Comparison of ENCODE assay signal across 25 cellular contexts in genomic region chr3:33826688-33827087, GRCh38. TPM values are rescaled to one million over a fixed set of nuclear protein-coding genes. Genes with fewer than 3 reads are reported as not detected.
DNase-seq lines count a peak whose midpoint lies in the region; ATAC-seq, FAIRE-seq and TF ChIP-seq lines count a peak whose summit lies in the region.
"Had no signal": no experiment of that assay in that cellular context is flagged by ENCODE, and none has a peak within 500 bp of the region (broad histone marks: within the 10 kb centered on the region; RNA-seq: fewer than 3 reads in every experiment).

No MANE protein-coding gene starts in this region.

- in situ Hi-C loops in astrocyte of the cerebellum (cut with HindIII; ENCODE audit: low sequenced_read_pairs): no loop called here

- ATAC-seq in GM21360 (IDR thresholded peaks at IDR 0.05; ENCODE audit: unreplicated experiment) (no peak), upper lobe of right lung (no peak)
- ATAC-seq: gastrocnemius medialis, natural killer cell had no signal

- H3K36me3 Mint-ChIP-seq in activated CD4-positive, alpha-beta T cell treated with anti-CD3 and anti-CD28 coated beads, Interleukin-2, amount 10 ng/mL, durations not matched to agents 24 days and 14 days (ENCODE audit: low read depth): peaks cover 52% of the 10 kb centered on the region
- H3K36me3 Mint-ChIP-seq: natural killer cell had no signal

- peaks cover 3% of the 10 kb centered on the region for H4K20me1 ChIP-seq in hepatocyte (ENCODE audit: insufficient read depth, poor library complexity, severe bottlenecking)

- H3K79me2 ChIP-seq in hepatocyte: peaks cover 15% of the 10 kb centered on the region

- CTCF ChIA-PET in AG04449 (lab: Yijun Ruan, JAX): interaction anchor here (1.1 kb wide), 1 partner anchor 9 kb away, joined by 3 read pairs; no protein-coding TSS in a partner anchor

- no peak overlapping the region for H3K4me2 ChIP-seq in hepatocyte
- H3K4me2 ChIP-seq: KMS-11 had no signal

- H3K4me1 ChIP-seq in hepatocyte (ENCODE audit: insufficient read depth) (no peaks in the 10 kb centered on the region), upper lobe of right lung (no peaks in the 10 kb centered on the region)
- H3K4me1 ChIP-seq: gastrocnemius medialis had no signal

- H3K27me3 ChIP-seq in hepatocyte (no peaks in the 10 kb centered on the region), upper lobe of right lung (no peaks in the 10 kb centered on the region)
- H3K27me3 ChIP-seq: gastrocnemius medialis had no signal

- H3K4me3 ChIP-seq in AG04449 (ENCODE audit: low read depth, low read length): no peak overlapping the region
- H3K4me3 ChIP-seq in astrocyte of the cerebellum (ENCODE audit: low read depth, low read length): no peak overlapping the region
- H3K4me3 ChIP-seq in fibroblast of villous mesenchyme (ENCODE audit: low read depth, low read length): no peak overlapping the region
- H3K4me3 ChIP-seq in hepatocyte: no peak overlapping the region
- H3K4me3 ChIP-seq in upper lobe of right lung: no peak overlapping the region
- H3K4me3 ChIP-seq: gastrocnemius medialis, skin epidermis had no signal

- no peak for TF ChIP-seq POLR2A in H54 (IDR thresholded peaks at IDR 0.05; ENCODE audit: low read depth, low read length)

- no peak overlapping the region for H3K27ac ChIP-seq in hepatocyte
- no peak overlapping the region for H3K27ac ChIP-seq in upper lobe of right lung
- H3K27ac ChIP-seq: gastrocnemius medialis, KMS-11, skin epidermis had no signal

- H3K9me3 ChIP-seq in hepatocyte (ENCODE audit: low read depth): no peaks in the 10 kb centered on the region
- H3K9me3 ChIP-seq in upper lobe of right lung: no peaks in the 10 kb centered on the region
- H3K9me3 ChIP-seq: gastrocnemius medialis had no signal

- peaks cover 2% of the 10 kb centered on the region for H3K4me1 Mint-ChIP-seq in activated CD4-positive, alpha-beta T cell treated with anti-CD3 and anti-CD28 coated beads, Interleukin-2, amount 10 ng/mL, durations not matched to agents 24 days and 14 days
- H3K4me1 Mint-ChIP-seq: endodermal cell had no signal

- POLR2A ChIA-PET in AG04449 (lab: Yijun Ruan, JAX): interaction anchor here (1.3 kb wide), 1 partner anchor 28 kb away, joined by 5 read pairs; the partner anchor contains the start of gene PDCD6IP

- intact Hi-C loops in activated CD4-positive, alpha-beta T cell treated with anti-CD3 and anti-CD28 coated beads, Interleukin-2, amount 10 ng/mL, durations not matched to agents 24 days and 14 days (cut with micrococcal nuclease): no loop called here
- intact Hi-C loops in upper lobe of right lung (cut with DNase I): no loop called here

- DNase-seq in AG04449 (ENCODE audit: low read depth, low spot score) (peak; percentile 45), H54 (ENCODE audit: insufficient read length, low spot score) (no peak), astrocyte of the cerebellum (ENCODE audit: low read depth) (peak; percentile 6), fibroblast of villous mesenchyme (ENCODE audit: low read depth) (peak; percentile 54), hepatocyte (ENCODE audit: low spot score) (no peak), upper lobe of right lung (no peak)
- DNase-seq in activated CD4-positive, alpha-beta T cell treated with anti-CD3 and anti-CD28 coated beads, Interleukin-2, amount 10 ng/mL, durations not matched to agents 24 days and 14 days: no peak
- DNase-seq: activated gamma-delta T cell; CD4-positive, alpha-beta T cell; DMS153; endodermal cell; gastrocnemius medialis; kidney glomerular epithelial cell; mesendoderm; MV-4-11; natural killer cell; NCI-H2029; NCI-H446 treated with DMSO at 0.1 percent for 48 hours; posterior cingulate gyrus; stimulated activated CD4-positive, alpha-beta T cell treated with anti-CD3 and anti-CD28 coated beads, Interleukin-4, amount 100 ng/mL, for 4 hours; SW 1271 had no signal

- no peaks in the 10 kb centered on the region for H3K36me3 ChIP-seq in hepatocyte (replicated peaks; ENCODE audit: insufficient read depth, low read depth)
- H3K36me3 ChIP-seq in upper lobe of right lung: peaks cover 98% of the 10 kb centered on the region

- no peaks in the 10 kb centered on the region for H3K9me3 Mint-ChIP-seq in activated CD4-positive, alpha-beta T cell treated with anti-CD3 and anti-CD28 coated beads, Interleukin-2, amount 10 ng/mL, durations not matched to agents 24 days and 14 days
- H3K9me3 Mint-ChIP-seq: CD4-positive, alpha-beta T cell; endodermal cell; natural killer cell had no signal

- peak; percentile 11 for FAIRE-seq in H54 (lab: Jason Lieb, UNC)
- FAIRE-seq: urothelium cell line had no signal

- H3K9me2 ChIP-seq in hepatocyte (replicated peaks; ENCODE audit: insufficient read depth): no peaks in the 10 kb centered on the region

- TF ChIP-seq CTCF in AG04449 (IDR thresholded peaks at IDR 0.05; ENCODE audit: insufficient read depth, low read length, missing control alignments): no peak
- no peak for TF ChIP-seq CTCF in astrocyte of the cerebellum (IDR thresholded peaks at IDR 0.05; ENCODE audit: low read depth, low read length, missing control alignments)
- TF ChIP-seq CTCF in fibroblast of villous mesenchyme (IDR thresholded peaks at IDR 0.05; ENCODE audit: insufficient read depth, low read depth, low read length): no peak
- no peak for TF ChIP-seq CTCF in hepatocyte (IDR thresholded peaks at IDR 0.05; ENCODE audit: poor library complexity)
- no peak for TF ChIP-seq CTCF in upper lobe of right lung (IDR thresholded peaks at IDR 0.05)

- WGBS in hepatocyte (ENCODE audit: low lambda C conversion rate, missing lambda C conversion rate): 100% methylated on average over 1 of the region's 1 CpG

- no peaks in the 10 kb centered on the region for H3K27me3 Mint-ChIP-seq in activated CD4-positive, alpha-beta T cell treated with anti-CD3 and anti-CD28 coated beads, Interleukin-2, amount 10 ng/mL, durations not matched to agents 24 days and 14 days
- H3K27me3 Mint-ChIP-seq: CD4-positive, alpha-beta T cell had no signal

- no peak overlapping the region for H3K4me3 Mint-ChIP-seq in activated CD4-positive, alpha-beta T cell treated with anti-CD3 and anti-CD28 coated beads, Interleukin-2, amount 10 ng/mL, durations not matched to agents 24 days and 14 days
- H3K4me3 Mint-ChIP-seq: CD4-positive, alpha-beta T cell; endodermal cell; natural killer cell had no signal

- H2AFZ ChIP-seq in hepatocyte: no peak overlapping the region

- no peak overlapping the region for H3K27ac Mint-ChIP-seq in activated CD4-positive, alpha-beta T cell treated with anti-CD3 and anti-CD28 coated beads, Interleukin-2, amount 10 ng/mL, durations not matched to agents 24 days and 14 days
- H3K27ac Mint-ChIP-seq: CD4-positive, alpha-beta T cell; endodermal cell had no signal

RNA-seq across cellular contexts. Expression of gene PDCD6IP, which starts 28.3 kb away (rescaled TPM):
- total RNA-seq in fibroblast of villous mesenchyme (165 and 182 TPM in 2 replicates), hepatocyte (106 and 121 TPM in 2 replicates), upper lobe of right lung (266 TPM)
- polyA plus RNA-seq in hepatocyte: 83.6 and 88.2 TPM in 2 replicates
- 175 and 189 TPM in 2 replicates for total RNA-seq in activated CD4-positive, alpha-beta T cell treated with anti-CD3 and anti-CD28 coated beads, Interleukin-2, amount 10 ng/mL, durations not matched to agents 24 days and 14 days

Comparison
In these comparisons a context has a peak if more than half of its experiments do, and no peak if none do; other contexts are left out.
1. DNase-seq: peak in AG04449 (single experiment), astrocyte of the cerebellum (single experiment) and fibroblast of villous mesenchyme (single experiment); none in H54 (single experiment), hepatocyte (single experiment), activated CD4-positive, alpha-beta T cell treated with anti-CD3 and anti-CD28 coated beads, Interleukin-2, amount 10 ng/mL, durations not matched to agents 24 days and 14 days (single experiment) and upper lobe of right lung (single experiment).